ENCODE assay signal across 29 cellular contexts in the genomic region with DNA sequence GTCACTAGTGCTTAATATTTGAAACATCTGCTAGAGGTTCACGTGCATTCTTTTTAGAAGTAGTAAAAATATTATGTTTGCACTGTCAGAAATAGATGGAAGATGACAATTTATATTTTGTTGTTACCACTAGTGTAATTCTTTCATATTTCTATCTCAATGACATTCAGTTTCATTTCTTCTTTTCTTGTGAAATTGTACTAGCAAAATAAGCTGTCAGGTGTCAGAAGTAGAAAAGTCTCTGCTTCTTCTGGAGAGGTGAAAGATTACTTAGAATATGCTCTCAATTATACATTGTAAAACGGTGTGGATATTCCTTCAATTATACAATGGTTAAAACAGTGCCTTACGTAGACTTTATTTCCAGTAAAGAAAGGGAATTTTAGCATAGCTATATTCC.
DNase-seq lines count a peak whose midpoint lies in the region; ATAC-seq and TF ChIP-seq lines count a peak whose summit lies in the region.
"Had no signal": no experiment of that assay in that cellular context is flagged by ENCODE, and none has a peak within 500 bp of the region (broad histone marks: within the 10 kb centered on the region; RNA-seq: fewer than 3 reads in every experiment).

No MANE protein-coding gene starts in this region.

- DNase-seq in globus pallidus (ENCODE audit: low spot score) (no peak), NCI-H2107 treated with DMSO at 0.1 percent for 48 hours (lab: John Stamatoyannopoulos, UW; ENCODE audit: unreplicated experiment) (no peak), Calu3 (no peak), epidermal melanocyte (ENCODE audit: insufficient read length, low spot score) (no peak)
- DNase-seq: activated CD4-positive, alpha-beta T cell treated with anti-CD3 and anti-CD28 coated beads for 36 hours; activated CD8-positive, alpha-beta T cell treated with anti-CD3 and anti-CD28 coated beads, Interleukin-2, amount 10 ng/mL, durations not matched to agents 7 days and 5 days; activated effector memory CD4-positive, alpha-beta T cell treated with Interleukin-2 at 50 U/mL for 16 hours; amygdala; gastrocnemius medialis; HCEC 1CT; kidney glomerular epithelial cell; NCI-H1105 treated with DMSO at 0.1 percent for 48 hours; NCI-H187 treated with DMSO at 0.1 percent for 48 hours; NCI-H526; posterior cingulate gyrus; SJCRH30; stimulated activated CD4-positive, alpha-beta T cell treated with anti-CD3 and anti-CD28 coated beads, Interleukin-1b, Interleukin-23, amount 100 ng/mL, for 48 hours; stimulated activated naive CD4-positive, alpha-beta T cell treated with Interleukin-2 at 50 U/mL for 16 hours; T-helper 9 cell; upper lobe of right lung had no signal

- H3K4me1 ChIP-seq in DOHH2 (ENCODE audit: control insufficient read depth, low read length) (peaks cover 57% of the 10 kb centered on the region), OCI-LY3 (ENCODE audit: low read length) (peaks cover 46% of the 10 kb centered on the region)
- H3K4me1 ChIP-seq: right atrium auricular region, SJCRH30, upper lobe of right lung had no signal

- H4K20me1 ChIP-seq in DOHH2 (ENCODE audit: control insufficient read depth, insufficient read depth, low read depth, low read length) (no peaks in the 10 kb centered on the region), OCI-LY3 (ENCODE audit: insufficient read depth, low read length) (no peaks in the 10 kb centered on the region)

- H3K79me2 ChIP-seq in DOHH2 (ENCODE audit: control insufficient read depth, low read length) (no peaks in the 10 kb centered on the region), OCI-LY3 (ENCODE audit: low read length) (no peaks in the 10 kb centered on the region)
- H3K79me2 ChIP-seq: hepatocyte had no signal

- no peak overlapping the region for H3K27ac Mint-ChIP-seq in Calu3 (ENCODE audit: unreplicated experiment)
- H3K27ac Mint-ChIP-seq: activated CD4-positive, alpha-beta T cell treated with anti-CD3 and anti-CD28 coated beads for 36 hours; activated CD8-positive, alpha-beta T cell treated with anti-CD3 and anti-CD28 coated beads, Interleukin-2, amount 10 ng/mL, durations not matched to agents 7 days and 5 days; activated naive CD4-positive, alpha-beta T cell treated with anti-CD3 and anti-CD28 coated beads, Interleukin-2, amount 50 U/mL, for 72 hours; mesothelial cell of epicardium had no signal

- intact Hi-C loops in Calu3 (cut with micrococcal nuclease; ENCODE audit: unreplicated experiment) = no loop called here

- H3K27ac ChIP-seq in DOHH2 (ENCODE audit: low read depth, low read length) (peak overlapping the region; percentile 84), OCI-LY3 (ENCODE audit: low read length) (peak overlapping the region; percentile 93)
- H3K27ac ChIP-seq: gastrocnemius medialis, hepatocyte, right atrium auricular region, SJCRH30, upper lobe of right lung had no signal

- H3K4me3 ChIP-seq in DOHH2 (ENCODE audit: low read length) (peak overlapping the region; percentile 44), OCI-LY3 (ENCODE audit: low read length) (peak overlapping the region; percentile 59)
- H3K4me3 ChIP-seq: gastrocnemius medialis, hepatocyte, right atrium auricular region, SJCRH30, smooth muscle cell, upper lobe of right lung had no signal

- H3K27me3 Mint-ChIP-seq in Calu3 (ENCODE audit: unreplicated experiment) = no peaks in the 10 kb centered on the region
- H3K27me3 Mint-ChIP-seq: activated CD4-positive, alpha-beta T cell treated with anti-CD3 and anti-CD28 coated beads for 36 hours had no signal

- no TSS peak for BruUV-seq in Calu3 (replicated peaks; lab: Mats Ljungman, UMichigan)

- H3K4me1 Mint-ChIP-seq in Calu3 (ENCODE audit: low read depth, unreplicated experiment) = no peaks in the 10 kb centered on the region
- H3K4me1 Mint-ChIP-seq: activated CD4-positive, alpha-beta T cell treated with anti-CD3 and anti-CD28 coated beads for 36 hours had no signal

- H3F3A ChIP-seq in DOHH2 (ENCODE audit: control insufficient read depth, insufficient read depth) = peaks cover 16% of the 10 kb centered on the region

- H3K9ac ChIP-seq in OCI-LY3 (ENCODE audit: low read length) = peak overlapping the region; percentile 53

- peak; percentile 53 for ATAC-seq in GM19395 (IDR thresholded peaks at IDR 0.05; ENCODE audit: unreplicated experiment)
- ATAC-seq in HG02870 (IDR thresholded peaks at IDR 0.05; ENCODE audit: unreplicated experiment) = peak; percentile 79
- ATAC-seq: activated CD4-positive, alpha-beta T cell treated with anti-CD3 and anti-CD28 coated beads for 36 hours; activated CD8-positive, alpha-beta T cell treated with anti-CD3 and anti-CD28 coated beads, Interleukin-2, amount 10 ng/mL, durations not matched to agents 7 days and 5 days; activated naive CD4-positive, alpha-beta T cell treated with anti-CD3 and anti-CD28 coated beads, Interleukin-2, amount 50 U/mL, for 72 hours; gastrocnemius medialis; upper lobe of right lung had no signal

- H3K27me3 ChIP-seq in DOHH2 (ENCODE audit: control insufficient read depth, low read length) (no peaks in the 10 kb centered on the region), OCI-LY3 (ENCODE audit: low read depth, low read length) (no peaks in the 10 kb centered on the region)
- H3K27me3 ChIP-seq: gastrocnemius medialis, hepatocyte, right atrium auricular region, SJCRH30, upper lobe of right lung had no signal

- no peaks in the 10 kb centered on the region for H3K36me3 Mint-ChIP-seq in Calu3 (ENCODE audit: insufficient read depth, unreplicated experiment)
- H3K36me3 Mint-ChIP-seq: activated naive CD4-positive, alpha-beta T cell treated with anti-CD3 and anti-CD28 coated beads, Interleukin-2, amount 50 U/mL, for 72 hours; mesothelial cell of epicardium had no signal

- H3K9me2 ChIP-seq in DOHH2 (replicated peaks; ENCODE audit: control insufficient read depth, low read length) = no peaks in the 10 kb centered on the region

- H3K36me3 ChIP-seq in DOHH2 (ENCODE audit: control insufficient read depth, low read length) (peaks cover 2% of the 10 kb centered on the region; the same call in 1 of the 2 replicates), OCI-LY3 (replicated peaks; ENCODE audit: low read depth, low read length) (peaks cover 7% of the 10 kb centered on the region)
- H3K36me3 ChIP-seq: gastrocnemius medialis, right atrium auricular region, SJCRH30, upper lobe of right lung had no signal

- no peaks in the 10 kb centered on the region for H3K9me3 Mint-ChIP-seq in Calu3 (ENCODE audit: low read depth, unreplicated experiment)

- H3K4me3 Mint-ChIP-seq in Calu3 (ENCODE audit: low read depth, unreplicated experiment) = no peak overlapping the region
- H3K4me3 Mint-ChIP-seq: activated CD4-positive, alpha-beta T cell treated with anti-CD3 and anti-CD28 coated beads for 36 hours; activated CD8-positive, alpha-beta T cell treated with anti-CD3 and anti-CD28 coated beads, Interleukin-2, amount 10 ng/mL, durations not matched to agents 7 days and 5 days; mesothelial cell of epicardium had no signal

- CTCF ChIA-PET in Calu3 (lab: Charles Lee) = no interaction called here

- H2AFZ ChIP-seq in OCI-LY3 (ENCODE audit: low read depth, low read length) = no peak overlapping the region
- H2AFZ ChIP-seq: hepatocyte had no signal

- H3K4me2 ChIP-seq in DOHH2 (ENCODE audit: low read length) (peak overlapping the region; percentile 60), OCI-LY3 (ENCODE audit: low read length) (peak overlapping the region; percentile 68)
- H3K4me2 ChIP-seq: hepatocyte, smooth muscle cell had no signal

- no peaks in the 10 kb centered on the region for H3K9me3 ChIP-seq in DOHH2 (ENCODE audit: control insufficient read depth, insufficient read depth, low read length)
- H3K9me3 ChIP-seq in OCI-LY3 (ENCODE audit: insufficient read depth, low read length) = no peaks in the 10 kb centered on the region
- H3K9me3 ChIP-seq: gastrocnemius medialis, right atrium auricular region, SJCRH30, upper lobe of right lung had no signal

- TF ChIP-seq CTCF in DOHH2 (IDR thresholded peaks at IDR 0.05; ENCODE audit: low read depth, low read length, poor library complexity, severe bottlenecking) (no peak), OCI-LY3 (IDR thresholded peaks at IDR 0.05; ENCODE audit: low read depth, low read length) (no peak), Calu3 (IDR thresholded peaks at IDR 0.05; ENCODE audit: unreplicated experiment) (no peak)
